In genomic region chr7:84665339-84665738, GRCh38 we compare ENCODE assay signal across 19 cellular contexts.
"Had no signal": no experiment of that assay in that cellular context is flagged by ENCODE, and none has a peak within 500 bp of the region (broad histone marks: within the 10 kb centered on the region; RNA-seq: fewer than 3 reads in every experiment).

No MANE protein-coding gene starts in this region.

- H3K36me3 ChIP-seq: heart left ventricle, left ventricle myocardium inferior had no signal

- FAIRE-seq: frontal cortex, islet of Langerhans, urothelium cell line had no signal

- H3K36me3 Mint-ChIP-seq: memory B cell, WTC11 had no signal

- H3K9me3 ChIP-seq: body of pancreas, heart left ventricle, left ventricle myocardium inferior, testis had no signal

- H3K27ac ChIP-seq: body of pancreas, heart left ventricle, left ventricle myocardium inferior, testis had no signal

- H3K4me1 ChIP-seq: body of pancreas, heart left ventricle, left ventricle myocardium inferior, testis had no signal

- H3K4me1 Mint-ChIP-seq: activated CD4-positive, alpha-beta T cell treated with anti-CD3 and anti-CD28 coated beads, Interleukin-2, amount 10 ng/mL, durations not matched to agents 7 days and 5 days; central memory CD8-positive, alpha-beta T cell; memory B cell had no signal

- ATAC-seq: body of pancreas, heart left ventricle, WTC11 had no signal

- H3K27me3 Mint-ChIP-seq: activated CD4-positive, alpha-beta T cell treated with anti-CD3 and anti-CD28 coated beads, Interleukin-2, amount 10 ng/mL, durations not matched to agents 7 days and 5 days; central memory CD8-positive, alpha-beta T cell; memory B cell; stimulated activated naive CD8-positive, alpha-beta T cell treated with anti-CD3 and anti-CD28 coated beads, Interleukin-15, Interleukin-2, amounts not matched to agents 100 ng/mL and 50 ng/mL, for 24 hours had no signal

- H3K4me3 Mint-ChIP-seq: activated CD4-positive, alpha-beta T cell treated with anti-CD3 and anti-CD28 coated beads, Interleukin-2, amount 10 ng/mL, durations not matched to agents 7 days and 5 days; central memory CD8-positive, alpha-beta T cell; memory B cell; nephron; stimulated activated naive CD8-positive, alpha-beta T cell treated with anti-CD3 and anti-CD28 coated beads, Interleukin-15, Interleukin-2, amounts not matched to agents 100 ng/mL and 50 ng/mL, for 24 hours; WTC11 had no signal

- H3K27me3 ChIP-seq: body of pancreas, heart left ventricle, testis had no signal

- DNase-seq: activated CD4-positive, alpha-beta T cell treated with anti-CD3 and anti-CD28 coated beads, Interleukin-2, amount 10 ng/mL, durations not matched to agents 7 days and 5 days; activated naive CD4-positive, alpha-beta T cell treated with anti-CD3 and anti-CD28 coated beads, Interleukin-2, amount 50 U/mL, for 16 hours; body of pancreas; cortex of kidney; effector CD8-positive, alpha-beta T cell; heart left ventricle; left ventricle myocardium inferior; stimulated activated CD4-positive, alpha-beta T cell treated with anti-CD3 and anti-CD28 coated beads, Interleukin-4, amount 100 ng/mL, for 1 hour; stimulated activated CD8-positive, alpha-beta memory T cell treated with anti-CD3 and anti-CD28 coated beads, Interleukin-4, amount 100 ng/mL, for 48 hours; testis had no signal

- H3K4me3 ChIP-seq: body of pancreas, heart left ventricle, left ventricle myocardium inferior, testis had no signal

- H3K27ac Mint-ChIP-seq: activated CD4-positive, alpha-beta T cell treated with anti-CD3 and anti-CD28 coated beads, Interleukin-2, amount 10 ng/mL, durations not matched to agents 7 days and 5 days; activated T-helper 2 cell treated with anti-CD3 and anti-CD28 coated beads, Interferon-gamma antibody, Interleukin-2, Interleukin-4, amounts not matched to agents 10 μg/mL and 5 μg/mL and 100 μg/mL, durations not matched to agents 14 hours and 24 hours and 36 hours; memory B cell; nephron; stimulated activated naive CD8-positive, alpha-beta T cell treated with anti-CD3 and anti-CD28 coated beads, Interleukin-15, Interleukin-2, amounts not matched to agents 100 ng/mL and 50 ng/mL, for 24 hours had no signal

- H3K9me3 Mint-ChIP-seq: activated CD4-positive, alpha-beta T cell treated with anti-CD3 and anti-CD28 coated beads, Interleukin-2, amount 10 ng/mL, durations not matched to agents 7 days and 5 days; activated T-helper 2 cell treated with anti-CD3 and anti-CD28 coated beads, Interferon-gamma antibody, Interleukin-2, Interleukin-4, amounts not matched to agents 10 μg/mL and 5 μg/mL and 100 μg/mL, durations not matched to agents 14 hours and 24 hours and 36 hours; nephron; stimulated activated naive CD8-positive, alpha-beta T cell treated with anti-CD3 and anti-CD28 coated beads, Interleukin-15, Interleukin-2, amounts not matched to agents 100 ng/mL and 50 ng/mL, for 24 hours; WTC11 had no signal
